Comparison of ENCODE assay signal across 9 cellular contexts in the genomic region with DNA sequence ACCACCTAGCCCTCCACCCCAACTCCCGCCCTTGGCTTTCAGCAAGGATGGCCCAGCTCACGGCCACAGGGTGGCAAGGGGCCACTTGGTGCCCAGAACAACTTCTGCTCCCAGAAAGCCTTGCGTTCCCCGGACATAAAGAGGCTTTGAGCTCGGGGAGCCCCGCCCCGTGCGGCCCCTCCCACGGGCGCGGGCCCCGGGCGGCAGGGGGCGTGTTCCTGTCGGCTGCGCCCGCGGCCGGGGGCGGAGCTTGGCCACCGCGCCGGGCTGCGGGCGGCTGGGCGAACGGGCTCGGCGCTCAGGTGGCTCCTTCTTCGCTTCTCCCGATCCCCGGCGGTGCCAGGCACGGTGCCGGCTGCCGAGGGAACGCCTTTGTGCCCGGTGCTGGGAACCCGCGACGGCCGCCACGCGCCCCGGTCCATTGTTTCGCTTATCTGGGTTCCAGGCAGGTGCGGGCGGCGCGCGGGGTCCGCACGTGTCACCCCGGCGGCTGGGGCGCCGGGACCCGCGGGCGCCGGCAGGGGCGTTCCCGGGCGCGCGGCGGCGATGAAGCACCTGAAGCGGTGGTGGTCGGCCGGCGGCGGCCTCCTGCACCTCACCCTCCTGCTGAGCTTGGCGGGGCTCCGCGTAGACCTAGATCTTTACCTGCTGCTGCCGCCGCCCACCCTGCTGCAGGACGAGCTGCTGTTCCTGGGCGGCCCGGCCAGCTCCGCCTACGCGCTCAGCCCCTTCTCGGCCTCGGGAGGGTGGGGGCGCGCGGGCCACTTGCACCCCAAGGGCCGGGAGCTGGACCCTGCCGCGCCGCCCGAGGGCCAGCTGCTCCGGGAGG. TPM values are rescaled to one million over a fixed set of nuclear protein-coding genes. Genes with fewer than 3 reads are reported as not detected.
DNase-seq lines count a peak whose midpoint lies in the region; ATAC-seq, FAIRE-seq and TF ChIP-seq lines count a peak whose summit lies in the region.
"Had no signal": no experiment of that assay in that cellular context is flagged by ENCODE, and none has a peak within 500 bp of the region (broad histone marks: within the 10 kb centered on the region; RNA-seq: fewer than 3 reads in every experiment).

A gene with protein sequence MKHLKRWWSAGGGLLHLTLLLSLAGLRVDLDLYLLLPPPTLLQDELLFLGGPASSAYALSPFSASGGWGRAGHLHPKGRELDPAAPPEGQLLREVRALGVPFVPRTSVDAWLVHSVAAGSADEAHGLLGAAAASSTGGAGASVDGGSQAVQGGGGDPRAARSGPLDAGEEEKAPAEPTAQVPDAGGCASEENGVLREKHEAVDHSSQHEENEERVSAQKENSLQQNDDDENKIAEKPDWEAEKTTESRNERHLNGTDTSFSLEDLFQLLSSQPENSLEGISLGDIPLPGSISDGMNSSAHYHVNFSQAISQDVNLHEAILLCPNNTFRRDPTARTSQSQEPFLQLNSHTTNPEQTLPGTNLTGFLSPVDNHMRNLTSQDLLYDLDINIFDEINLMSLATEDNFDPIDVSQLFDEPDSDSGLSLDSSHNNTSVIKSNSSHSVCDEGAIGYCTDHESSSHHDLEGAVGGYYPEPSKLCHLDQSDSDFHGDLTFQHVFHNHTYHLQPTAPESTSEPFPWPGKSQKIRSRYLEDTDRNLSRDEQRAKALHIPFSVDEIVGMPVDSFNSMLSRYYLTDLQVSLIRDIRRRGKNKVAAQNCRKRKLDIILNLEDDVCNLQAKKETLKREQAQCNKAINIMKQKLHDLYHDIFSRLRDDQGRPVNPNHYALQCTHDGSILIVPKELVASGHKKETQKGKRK (plus strand): TSS at position 246 of the 829 bp plus-strand sequence. CDS start 301 bp downstream, at position 547.

- intact Hi-C loops in CD4-positive, alpha-beta memory T cell (cut with micrococcal nuclease) = loop anchor here (1.0 to 5.0 kb wide), 4 partner anchors 15 to 201 kb away; a partner anchor contains a TSS
- intact Hi-C loops in endothelial cell of umbilical vein (cut with micrococcal nuclease) = loop anchor here (2.0 to 10.0 kb wide), 7 partner anchors 51 to 963 kb away; no protein-coding TSS in a partner anchor

- peak; percentile 77 for ATAC-seq in GM19397 (IDR thresholded peaks at IDR 0.05; ENCODE audit: unreplicated experiment)
- peak; percentile 42 for ATAC-seq in HG03558 (IDR thresholded peaks at IDR 0.05; ENCODE audit: extremely low read depth, unreplicated experiment)

- POLR2A ChIA-PET in CD4-positive, alpha-beta memory T cell (lab: Charles Lee; ENCODE audit: partially characterized antibody) = interaction anchor here (0.7 to 4.4 kb wide), 17 partner anchors 9 to 259 kb away, joined by 3 to 223 read pairs (median 8); a partner anchor contains a TSS
- POLR2A ChIA-PET in endothelial cell of umbilical vein (lab: Charles Lee) = interaction anchor here (0.7 to 1.7 kb wide), 8 partner anchors 9 to 49 kb away, joined by 3 to 8 read pairs (median 6); a partner anchor contains a TSS

- H2AFZ ChIP-seq in endothelial cell of umbilical vein (ENCODE audit: low read depth, low read length) = peak within 1 kb of the TSS; percentile 98

- peaks cover 0 to 1% (median 0%) of the 10 kb centered on the region in 8 donors for H3K9me3 Mint-ChIP-seq in CD4-positive, alpha-beta memory T cell

- FAIRE-seq in endothelial cell of umbilical vein (lab: Jason Lieb, UNC) = peak; percentile 50
- FAIRE-seq: islet of Langerhans had no signal

- no peaks in the 10 kb centered on the region for H3K36me3 ChIP-seq in CD4-positive, alpha-beta memory T cell (ENCODE audit: insufficient read depth, low read length)
- no peaks in the 10 kb centered on the region for H3K36me3 ChIP-seq in endothelial cell of umbilical vein (ENCODE audit: control insufficient read depth in 2 of 2, extremely low read depth in 1 of 2, insufficient read depth in 2 of 2, low read length in 2 of 2)

- peak in 1 of 2 donors; percentile 7 for TF ChIP-seq CTCF in endothelial cell of umbilical vein (IDR thresholded peaks at IDR 0.05; ENCODE audit: extremely low read depth in 1 of 2, insufficient read depth in 1 of 2, low read depth in 1 of 2, low read length in 2 of 2)

- CTCF ChIA-PET in CD4-positive, alpha-beta memory T cell (lab: Charles Lee; ENCODE audit: partially characterized antibody) = interaction anchor here (0.9 to 4.0 kb wide), 17 partner anchors 8 to 260 kb away, joined by 3 to 32 read pairs (median 4); no protein-coding TSS in a partner anchor
- CTCF ChIA-PET in endothelial cell of umbilical vein (lab: Charles Lee) = interaction anchor here (0.6 to 1.7 kb wide), 21 partner anchors 9 to 516 kb away, joined by 3 to 19 read pairs (median 3); a partner anchor contains a TSS

- peak; percentile 46 for TF ChIP-seq POLR2A in endothelial cell of umbilical vein (IDR thresholded peaks at IDR 0.05; ENCODE audit: low read depth, low read length)

- dilution Hi-C loops in endothelial cell of umbilical vein (cut with MboI; ENCODE audit: extremely low pct_ligation_motif_present, low sequenced_read_pairs) = no loop called here

- peak within 1 kb of the TSS; percentile 91 to 99 (median 96) for H3K4me3 Mint-ChIP-seq in CD4-positive, alpha-beta memory T cell

- peak within 1 kb of the TSS; percentile 76 for H3K4me2 ChIP-seq in endothelial cell of umbilical vein (ENCODE audit: insufficient read depth, low read length)

- BruUV-seq in endothelial cell of umbilical vein (replicated peaks; lab: Mats Ljungman, UMichigan) = no TSS peak

- no peaks in the 10 kb centered on the region for H3K9me1 ChIP-seq in endothelial cell of umbilical vein (replicated peaks; ENCODE audit: control insufficient read depth, extremely low read depth, insufficient read depth, low read length)

- H3K4me1 Mint-ChIP-seq in CD4-positive, alpha-beta memory T cell = peaks cover 42 to 56% (median 49%) of the 10 kb centered on the region in 4 donors

- H3K27ac Mint-ChIP-seq in CD4-positive, alpha-beta memory T cell = peak within 1 kb of the TSS; percentile 94 to 98 (median 96)

- H3K79me2 ChIP-seq in endothelial cell of umbilical vein (ENCODE audit: control insufficient read depth, insufficient read depth, low read length) = peaks cover 42% of the 10 kb centered on the region

- H3K27ac ChIP-seq in CD4-positive, alpha-beta memory T cell (ENCODE audit: low read depth, low read length) = peak within 1 kb of the TSS; percentile 79
- peak within 1 kb of the TSS; percentile 92 for H3K27ac ChIP-seq in endothelial cell of umbilical vein (ENCODE audit: insufficient read depth, low read depth, low read length)

- peaks cover 0 to 14% of the 10 kb centered on the region in 2 donors for H3K36me3 Mint-ChIP-seq in CD4-positive, alpha-beta memory T cell

- no peaks in the 10 kb centered on the region for H3K27me3 Mint-ChIP-seq in CD4-positive, alpha-beta memory T cell

- H3K4me3 ChIP-seq in CD4-positive, alpha-beta memory T cell (ENCODE audit: low read length in 2 of 2) = peak within 1 kb of the TSS; percentile 89 to 93
- H3K4me3 ChIP-seq in endothelial cell of umbilical vein (replicated peaks in 1 of 3; ENCODE audit: insufficient read depth in 1 of 3, low read depth in 1 of 3, low read length in 3 of 3) (peak within 1 kb of the TSS; percentile 42 to 71 (median 68)), mononuclear cell (ENCODE audit: low read length) (peak within 1 kb of the TSS; percentile 55)

- peak; percentile 80 to 84 (median 81) for DNase-seq in CD4-positive, alpha-beta memory T cell
- DNase-seq in NOMO-1 treated with dmso at 0.1 percent for 144 hours (lab: John Stamatoyannopoulos, UW; ENCODE audit: unreplicated experiment) = peak; percentile 80
- peak; percentile 58 to 68 (median 64) for DNase-seq in activated CD8-positive, alpha-beta memory T cell treated with anti-CD3 and anti-CD28 coated beads for 48 hours (ENCODE audit: low read depth in 2 of 3, low spot score in 2 of 3)
- DNase-seq in endothelial cell of umbilical vein (ENCODE audit: low read depth, low spot score) = peak; percentile 77
- peak; percentile 50 to 68 for DNase-seq in stimulated activated CD8-positive, alpha-beta memory T cell treated with anti-CD3 and anti-CD28 coated beads, Interleukin-2, amount 100 ng/mL, for 1 hour (ENCODE audit: low read depth in 2 of 2)

- no peaks in the 10 kb centered on the region for H3K27me3 ChIP-seq in CD4-positive, alpha-beta memory T cell (ENCODE audit: insufficient read depth, low read length)
- H3K27me3 ChIP-seq in endothelial cell of umbilical vein (ENCODE audit: control insufficient read depth in 2 of 2, insufficient read depth in 2 of 2, low read length in 2 of 2) = peaks cover 0 to 4% of the 10 kb centered on the region in 2 experiments
- peaks cover 11% of the 10 kb centered on the region for H3K27me3 ChIP-seq in mononuclear cell (ENCODE audit: insufficient read depth, low read length)

- H3K9ac ChIP-seq in endothelial cell of umbilical vein (replicated peaks; ENCODE audit: extremely low read depth, insufficient read depth, low read length) = peak within 1 kb of the TSS; percentile 45

- H3K4me1 ChIP-seq in CD4-positive, alpha-beta memory T cell (ENCODE audit: insufficient read depth, low read length) = peaks cover 52% of the 10 kb centered on the region
- H3K4me1 ChIP-seq in endothelial cell of umbilical vein (ENCODE audit: control insufficient read depth, extremely low read depth, insufficient read depth, low read length) = peaks cover 45% of the 10 kb centered on the region
- peaks cover 56% of the 10 kb centered on the region for H3K4me1 ChIP-seq in mononuclear cell (ENCODE audit: insufficient read depth, low read length)

- no peaks in the 10 kb centered on the region for H4K20me1 ChIP-seq in endothelial cell of umbilical vein (replicated peaks; ENCODE audit: control insufficient read depth, extremely low read depth, insufficient read depth, low read length)

- H3K9me3 ChIP-seq in CD4-positive, alpha-beta memory T cell (ENCODE audit: control insufficient read depth in 1 of 2, low read length in 2 of 2) = no peaks in the 10 kb centered on the region
- H3K9me3 ChIP-seq in endothelial cell of umbilical vein (replicated peaks; ENCODE audit: control insufficient read depth, insufficient read depth, low read length) (no peaks in the 10 kb centered on the region), mononuclear cell (ENCODE audit: low read depth, low read length) (no peaks in the 10 kb centered on the region)

TF ChIP-seq in endothelial cell of umbilical vein, 7 proteins besides CTCF, POLR2A, EP300 and RAD21 (continues in another document):
- TF ChIP-seq POLR2AphosphoS5 (IDR thresholded peaks at IDR 0.05; ENCODE audit: insufficient read depth, low read depth, low read length) = peak; percentile 62

RNA-seq across cellular contexts. Expression of the gene that starts here (rescaled TPM):
- total RNA-seq in CD4-positive, alpha-beta memory T cell = 1 to 10 TPM; 7.5 to 7.9 TPM
- 1 to 10 TPM; 7.9 to 9.6 TPM for polyA plus RNA-seq in CD4-positive, alpha-beta memory T cell
- total RNA-seq in endothelial cell of umbilical vein = 28.4 and 40.2 TPM in 2 replicates
- polyA plus RNA-seq in endothelial cell of umbilical vein = 29.6 and 30.8 TPM in 2 replicates
- 36.1 and 37.8 TPM in 2 replicates for polyA plus RNA-seq in endothelial cell of umbilical vein (2011; cell fraction: cytosol; rRNA removed)
- 27.3 and 32.9 TPM in 2 replicates for polyA plus RNA-seq in endothelial cell of umbilical vein (2011; cell fraction: nucleus; rRNA removed)
- 42.9 and 67.1 TPM in 2 replicates for polyA plus RNA-seq in endothelial cell of umbilical vein (2012)
- 45.2 and 45.7 TPM in 2 replicates for polyA minus RNA-seq in endothelial cell of umbilical vein
- polyA minus RNA-seq in endothelial cell of umbilical vein (2011; cell fraction: cytosol; rRNA and poly(A)+ RNA removed) = not detected
- polyA minus RNA-seq in endothelial cell of umbilical vein (2011; cell fraction: nucleus; rRNA and poly(A)+ RNA removed) = 14.6 and 23.3 TPM in 2 replicates
- 7.8 TPM for total RNA-seq in mononuclear cell

Comparison
In these comparisons a context has a peak if more than half of its experiments do, and no peak if none do; other contexts are left out.
1. Peak in every context shown above with its lines: DNase-seq, ATAC-seq, H3K4me3 ChIP-seq and H3K27ac ChIP-seq.